ENCODE assay signal across 19 cellular contexts in genomic region chr1:36834586-36834985, GRCh38.
DNase-seq lines count a peak whose midpoint lies in the region; ATAC-seq and TF ChIP-seq lines count a peak whose summit lies in the region.
"Had no signal": no experiment of that assay in that cellular context is flagged by ENCODE, and none has a peak within 500 bp of the region (broad histone marks: within the 10 kb centered on the region; RNA-seq: fewer than 3 reads in every experiment).

No MANE protein-coding gene starts in this region.

- H3K79me2 ChIP-seq in neural progenitor cell (ENCODE audit: low read depth) = no peaks in the 10 kb centered on the region

- intact Hi-C loops in breast epithelium (cut with DNase I; ENCODE audit: low total_unique reads) (no loop called here), MCF 10A (cut with micrococcal nuclease) (no loop called here)

- H3K36me3 Mint-ChIP-seq in MCF 10A (ENCODE audit: insufficient read depth, unreplicated experiment) = no peaks in the 10 kb centered on the region
- no peaks in the 10 kb centered on the region for H3K36me3 Mint-ChIP-seq in chondrocyte (ENCODE audit: low read depth)
- H3K36me3 Mint-ChIP-seq in neural progenitor cell = no peaks in the 10 kb centered on the region
- H3K36me3 Mint-ChIP-seq: CD4-positive, CD25-positive, alpha-beta regulatory T cell; CD8-positive, alpha-beta memory T cell had no signal

- H3K4me1 Mint-ChIP-seq in MCF 10A (ENCODE audit: insufficient read depth, unreplicated experiment) = no peaks in the 10 kb centered on the region
- H3K4me1 Mint-ChIP-seq in chondrocyte (ENCODE audit: low read depth) = no peaks in the 10 kb centered on the region
- peaks cover 33% of the 10 kb centered on the region for H3K4me1 Mint-ChIP-seq in neural progenitor cell
- H3K4me1 Mint-ChIP-seq: CD4-positive, CD25-positive, alpha-beta regulatory T cell; CD8-positive, alpha-beta memory T cell had no signal

- no peaks in the 10 kb centered on the region for H3F3A ChIP-seq in neural progenitor cell (ENCODE audit: low read depth)

- POLR2A ChIA-PET in MCF 10A (lab: Yijun Ruan, JAX) = no interaction called here

- TF ChIP-seq CTCF in breast epithelium (IDR thresholded peaks at IDR 0.05) (no peak), MCF 10A (IDR thresholded peaks at IDR 0.05; ENCODE audit: unreplicated experiment) (no peak), chondrocyte (IDR thresholded peaks at IDR 0.05) (no peak), neural progenitor cell (IDR thresholded peaks at IDR 0.05) (no peak)

- H3K9me3 ChIP-seq in breast epithelium (no peaks in the 10 kb centered on the region), neural progenitor cell (ENCODE audit: low read depth) (no peaks in the 10 kb centered on the region)
- H3K9me3 ChIP-seq: BE2C had no signal

- H3K4me3 Mint-ChIP-seq in MCF 10A (ENCODE audit: unreplicated experiment) (no peak overlapping the region), chondrocyte (ENCODE audit: unreplicated experiment) (no peak overlapping the region), neural progenitor cell (no peak overlapping the region)
- H3K4me3 Mint-ChIP-seq: CD4-positive, CD25-positive, alpha-beta regulatory T cell; CD8-positive, alpha-beta memory T cell; GM23338 had no signal

- no TSS peak for BruUV-seq in MCF 10A (replicated peaks; lab: Mats Ljungman, UMichigan)

- H3K4me1 ChIP-seq in breast epithelium (no peaks in the 10 kb centered on the region), neural progenitor cell (peaks cover 8% of the 10 kb centered on the region)

- no peak overlapping the region for H2AFZ ChIP-seq in neural progenitor cell (replicated peaks)
- H2AFZ ChIP-seq: GM23338 had no signal

- H3K36me3 ChIP-seq in breast epithelium = no peaks in the 10 kb centered on the region
- no peaks in the 10 kb centered on the region for H3K36me3 ChIP-seq in neural progenitor cell
- H3K36me3 ChIP-seq: BE2C had no signal

- H3K4me2 ChIP-seq in neural progenitor cell = no peak overlapping the region
- H3K4me2 ChIP-seq: GM23338 had no signal

- H3K27ac Mint-ChIP-seq in MCF 10A (ENCODE audit: low read depth, unreplicated experiment) (no peak overlapping the region), chondrocyte (ENCODE audit: unreplicated experiment) (no peak overlapping the region), neural progenitor cell (peak overlapping the region; percentile 69)
- H3K27ac Mint-ChIP-seq: CD4-positive, CD25-positive, alpha-beta regulatory T cell had no signal

- H3K27me3 Mint-ChIP-seq in MCF 10A (ENCODE audit: insufficient read depth, unreplicated experiment) (peaks cover 26% of the 10 kb centered on the region), chondrocyte (ENCODE audit: low read depth) (peaks cover 29% of the 10 kb centered on the region), neural progenitor cell (ENCODE audit: insufficient read depth, low read depth) (peaks cover 9% of the 10 kb centered on the region)

- H3K27me3 ChIP-seq in breast epithelium (peaks cover 0 to 3% of the 10 kb centered on the region in 2 donors), neural progenitor cell (no peaks in the 10 kb centered on the region)
- H3K27me3 ChIP-seq: BE2C had no signal

- H3K27ac ChIP-seq in breast epithelium = peak overlapping the region; percentile 63 to 80
- H3K27ac ChIP-seq in neural progenitor cell = no peak overlapping the region

- DNase-seq in breast epithelium (ENCODE audit: low spot score in 2 of 2) = no peak
- no peak for DNase-seq in MCF 10A (ENCODE audit: unreplicated experiment)
- peak; percentile 54 for DNase-seq in chondrocyte (ENCODE audit: low spot score)
- no peak for DNase-seq in neural progenitor cell (ENCODE audit: low spot score)
- DNase-seq in GM19240 (ENCODE audit: insufficient read length, low spot score) = no peak
- DNase-seq in GM03348 (ENCODE audit: low spot score) = no peak
- DNase-seq: ACHN; CD4-positive, CD25-positive, alpha-beta regulatory T cell; COR-L47; DMS 273 treated with DMSO at 0.1 percent for 48 hours; DMS53; DND-41; EL; HCEC 1CT; IMR-90 had no signal

- TF ChIP-seq POLR2A in breast epithelium (IDR thresholded peaks at IDR 0.05) = no peak

- no peak overlapping the region for H3K9ac ChIP-seq in neural progenitor cell

- ATAC-seq in HG02571 (IDR thresholded peaks at IDR 0.05; ENCODE audit: unreplicated experiment) = no peak
- ATAC-seq: GM23338 had no signal

- H3K4me3 ChIP-seq in breast epithelium = no peak overlapping the region
- H3K4me3 ChIP-seq in neural progenitor cell = no peak overlapping the region
- H3K4me3 ChIP-seq: GM23338 had no signal

- CTCF ChIA-PET in MCF 10A (lab: Yijun Ruan, JAX) = no interaction called here

- H4K20me1 ChIP-seq in neural progenitor cell (ENCODE audit: low read depth) = no peaks in the 10 kb centered on the region

- H3K9me3 Mint-ChIP-seq in MCF 10A (ENCODE audit: unreplicated experiment) (no peaks in the 10 kb centered on the region), chondrocyte (ENCODE audit: low read depth) (no peaks in the 10 kb centered on the region), neural progenitor cell (no peaks in the 10 kb centered on the region)
- H3K9me3 Mint-ChIP-seq: CD4-positive, CD25-positive, alpha-beta regulatory T cell; GM23338 had no signal
